8 cellular contexts compared by ENCODE assay signal in the genomic region with DNA sequence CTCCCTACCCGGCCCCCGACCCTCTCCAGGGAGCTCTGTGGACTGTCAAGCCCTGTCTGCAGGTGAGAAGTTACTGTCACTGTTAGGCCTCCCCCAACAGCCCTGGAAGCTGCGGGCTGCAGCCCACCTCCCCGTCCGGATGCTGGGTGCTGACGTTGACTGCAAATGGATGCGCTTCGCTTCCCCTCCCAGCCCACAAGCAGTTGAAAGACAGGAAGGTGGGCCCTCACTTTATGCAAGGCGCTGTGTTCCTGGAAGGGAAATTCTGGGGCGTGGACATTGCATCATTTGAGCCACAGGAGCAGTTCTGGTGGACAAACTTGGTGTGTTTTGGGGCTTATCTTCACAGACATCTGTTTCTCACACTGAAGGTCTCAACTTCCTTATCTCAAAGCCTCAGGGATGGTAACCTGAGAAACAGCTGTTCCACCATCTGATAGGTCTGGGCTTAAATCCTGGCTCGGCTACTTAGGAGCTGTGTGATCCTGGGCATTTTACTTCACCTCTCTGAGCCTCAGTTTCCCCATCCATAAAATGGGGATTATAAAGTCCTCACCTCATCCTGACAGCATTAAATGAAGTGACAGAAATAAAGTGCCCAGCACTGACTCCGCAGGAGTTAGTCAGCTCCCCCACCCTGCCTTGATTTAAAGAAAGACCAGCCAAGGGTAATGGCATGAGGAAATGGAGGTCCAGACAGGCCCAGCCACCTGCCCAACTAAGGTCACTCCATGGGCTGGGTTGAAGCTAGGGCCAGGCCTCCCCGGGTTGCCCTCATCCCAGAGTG. TPM values are rescaled to one million over a fixed set of nuclear protein-coding genes. Genes with fewer than 3 reads are reported as not detected.
DNase-seq lines count a peak whose midpoint lies in the region; ATAC-seq lines count a peak whose summit lies in the region.

No MANE protein-coding gene starts in this region.

- no peak overlapping the region for H3K4me3 ChIP-seq in CD4-positive, alpha-beta memory T cell (ENCODE audit: low read length in 2 of 2)

- H3K27ac ChIP-seq in CD4-positive, alpha-beta memory T cell (ENCODE audit: low read depth, low read length), result no peak overlapping the region
- H3K27ac ChIP-seq in KOPT-K1 (ENCODE audit: low read depth, low read length, poor library complexity, severe bottlenecking), result peak overlapping the region; percentile 100

- H3K4me1 Mint-ChIP-seq in CD4-positive, alpha-beta memory T cell, result peaks cover 6 to 20% (median 8%) of the 10 kb centered on the region in 4 donors
- peaks cover 44% of the 10 kb centered on the region for H3K4me1 Mint-ChIP-seq in activated naive CD4-positive, alpha-beta T cell treated with anti-CD3 and anti-CD28 coated beads, Interleukin-2, amount 10 ng/mL, durations not matched to agents 7 days and 5 days

- H3K9me3 Mint-ChIP-seq in CD4-positive, alpha-beta memory T cell, result no peaks in the 10 kb centered on the region
- H3K9me3 Mint-ChIP-seq in activated naive CD4-positive, alpha-beta T cell treated with anti-CD3 and anti-CD28 coated beads, Interleukin-2, amount 10 ng/mL, durations not matched to agents 7 days and 5 days, result no peaks in the 10 kb centered on the region

- DNase-seq in CD4-positive, alpha-beta memory T cell, result peak in 4 of 5 donors; percentile 12 to 49 (median 32)
- peak; percentile 73 for DNase-seq in activated naive CD4-positive, alpha-beta T cell treated with anti-CD3 and anti-CD28 coated beads, Interleukin-2, amount 10 ng/mL, durations not matched to agents 7 days and 5 days
- peak; percentile 22 for DNase-seq in stimulated activated CD8-positive, alpha-beta memory T cell treated with anti-CD3 and anti-CD28 coated beads, Interleukin-4, amount 100 ng/mL, for 24 hours (ENCODE audit: low read depth)
- DNase-seq in A172 (ENCODE audit: low spot score) (no peak), NCI-H187 treated with DMSO at 0.1 percent for 48 hours (lab: John Stamatoyannopoulos, UW) (no peak), NCI-H2029 treated with DMSO at 0.1 percent for 48 hours (lab: John Stamatoyannopoulos, UW) (no peak)

- intact Hi-C loops in CD4-positive, alpha-beta memory T cell (cut with micrococcal nuclease), result no loop called here

- peak overlapping the region in 5 of 7 donors; percentile 8 to 84 (median 71) for H3K27ac Mint-ChIP-seq in CD4-positive, alpha-beta memory T cell
- peak overlapping the region; percentile 90 for H3K27ac Mint-ChIP-seq in activated naive CD4-positive, alpha-beta T cell treated with anti-CD3 and anti-CD28 coated beads, Interleukin-2, amount 10 ng/mL, durations not matched to agents 7 days and 5 days

- CTCF ChIA-PET in CD4-positive, alpha-beta memory T cell (lab: Charles Lee; ENCODE audit: partially characterized antibody), result no interaction called here
- CTCF ChIA-PET in activated naive CD4-positive, alpha-beta T cell treated with anti-CD3 and anti-CD28 coated beads, Interleukin-2, amount 10 ng/mL, durations not matched to agents 7 days and 5 days (lab: Charles Lee), result interaction anchor here (0.7 to 1.6 kb wide), 5 partner anchors 10 to 114 kb away, joined by 3 to 5 read pairs (median 3); partner anchors contain the start of gene ADGRG3

- peaks cover 15% of the 10 kb centered on the region for H3K4me1 ChIP-seq in CD4-positive, alpha-beta memory T cell (ENCODE audit: insufficient read depth, low read length)

- H3K27me3 ChIP-seq in CD4-positive, alpha-beta memory T cell (ENCODE audit: insufficient read depth, low read length), result no peaks in the 10 kb centered on the region

- no peaks in the 10 kb centered on the region for H3K36me3 Mint-ChIP-seq in CD4-positive, alpha-beta memory T cell
- H3K36me3 Mint-ChIP-seq in activated naive CD4-positive, alpha-beta T cell treated with anti-CD3 and anti-CD28 coated beads, Interleukin-2, amount 10 ng/mL, durations not matched to agents 7 days and 5 days, result no peaks in the 10 kb centered on the region

- peaks cover 4 to 6% of the 10 kb centered on the region in 2 donors for H3K27me3 Mint-ChIP-seq in CD4-positive, alpha-beta memory T cell
- peaks cover 31% of the 10 kb centered on the region for H3K27me3 Mint-ChIP-seq in activated naive CD4-positive, alpha-beta T cell treated with anti-CD3 and anti-CD28 coated beads, Interleukin-2, amount 10 ng/mL, durations not matched to agents 7 days and 5 days

- POLR2A ChIA-PET in CD4-positive, alpha-beta memory T cell (lab: Charles Lee; ENCODE audit: partially characterized antibody), result interaction anchor here (0.7 kb wide), 1 partner anchor 45 kb away, joined by 3 read pairs; the partner anchor contains the start of gene KATNB1

- ATAC-seq in GM19452 (IDR thresholded peaks at IDR 0.05; ENCODE audit: unreplicated experiment), result peak; percentile 74

- H3K4me3 Mint-ChIP-seq in CD4-positive, alpha-beta memory T cell, result peak overlapping the region in 4 of 8 donors; percentile 33 to 51 (median 40)
- peak overlapping the region; percentile 22 for H3K4me3 Mint-ChIP-seq in activated naive CD4-positive, alpha-beta T cell treated with anti-CD3 and anti-CD28 coated beads, Interleukin-2, amount 10 ng/mL, durations not matched to agents 7 days and 5 days

- H3K9me3 ChIP-seq in CD4-positive, alpha-beta memory T cell (ENCODE audit: control insufficient read depth in 1 of 2, low read length in 2 of 2), result no peaks in the 10 kb centered on the region
- no peaks in the 10 kb centered on the region for H3K9me3 ChIP-seq in KOPT-K1 (ENCODE audit: insufficient read depth, low read length, poor library complexity, severe bottlenecking)

- no peaks in the 10 kb centered on the region for H3K36me3 ChIP-seq in CD4-positive, alpha-beta memory T cell (ENCODE audit: insufficient read depth, low read length)
- no peaks in the 10 kb centered on the region for H3K36me3 ChIP-seq in KOPT-K1 (ENCODE audit: insufficient read depth, low read length)

RNA-seq across cellular contexts. Expression of gene DRC7, which starts 4.6 kb away (rescaled TPM):
- total RNA-seq in CD4-positive, alpha-beta memory T cell, result not detected
- not detected for polyA plus RNA-seq in CD4-positive, alpha-beta memory T cell
- 0.50 TPM in 1 of 2 replicates, not detected in the other for total RNA-seq in A172 (2014; rRNA removed; shearing (Covaris generic))

RNA-seq across cellular contexts. Expression of gene ADGRG3, which starts 21.9 kb away (rescaled TPM):
- total RNA-seq in CD4-positive, alpha-beta memory T cell, result not detected
- polyA plus RNA-seq in CD4-positive, alpha-beta memory T cell, result not detected
- total RNA-seq in A172 (2014; rRNA removed; shearing (Covaris generic)), result not detected in 2 replicates

RNA-seq across cellular contexts. Expression of gene KATNB1, which starts 45.6 kb away (rescaled TPM):
- total RNA-seq in CD4-positive, alpha-beta memory T cell, result 10 to 100 TPM; 25.1 to 25.9 TPM
- 10 to 100 TPM; 23.6 to 26.1 TPM for polyA plus RNA-seq in CD4-positive, alpha-beta memory T cell
- total RNA-seq in A172 (2014; rRNA removed; shearing (Covaris generic)), result 19.9 and 22.0 TPM in 2 replicates

Comparison
In these comparisons a context has a peak if more than half of its experiments do, and no peak if none do; other contexts are left out.
1. DNase-seq: peak in CD4-positive, alpha-beta memory T cell (4 of 5), activated naive CD4-positive, alpha-beta T cell treated with anti-CD3 and anti-CD28 coated beads, Interleukin-2, amount 10 ng/mL, durations not matched to agents 7 days and 5 days (single experiment) and stimulated activated CD8-positive, alpha-beta memory T cell treated with anti-CD3 and anti-CD28 coated beads, Interleukin-4, amount 100 ng/mL, for 24 hours (single experiment); none in A172 (single experiment), NCI-H187 treated with DMSO at 0.1 percent for 48 hours (single experiment) and NCI-H2029 treated with DMSO at 0.1 percent for 48 hours (single experiment).